1 cellular context compared by ENCODE assay signal in genomic region chr2:121659933-121660332, GRCh38.
A peak's percentile ranks its signal among the peaks of the same experiment; 100 is the strongest.
TF ChIP-seq lines count a peak whose summit lies in the region.

No MANE protein-coding gene starts in this region.

TF ChIP-seq in HepG2, 621 proteins besides CTCF, POLR2A, EP300 and RAD21 (continued from another document and continues in another):
- TF ChIP-seq MATR3 (CRISPR knock-in tag; IDR thresholded peaks at IDR 0.05) (no peak), PAWR (CRISPR knock-in tag; IDR thresholded peaks at IDR 0.05; ENCODE audit: borderline replicate concordance) (no peak), RAD51 (IDR thresholded peaks at IDR 0.05; ENCODE audit: borderline replicate concordance) (no peak), TOPORS (CRISPR knock-in tag; IDR thresholded peaks at IDR 0.05) (no peak), NFIC (IDR thresholded peaks at IDR 0.05; ENCODE audit: low read length) (no peak; the same call in 1 of the 2 replicates), ZBTB4 (CRISPR knock-in tag; IDR thresholded peaks at IDR 0.05; ENCODE audit: borderline replicate concordance) (no peak; the same call in 1 of the 2 replicates), DRAP1 (CRISPR knock-in tag; IDR thresholded peaks at IDR 0.05) (0 out of 2 replicates have a peak, but pooled peaks have one; percentile 19), ZNF451 (CRISPR knock-in tag; IDR thresholded peaks at IDR 0.05) (no peak), THAP8 (CRISPR knock-in tag; IDR thresholded peaks at IDR 0.05; ENCODE audit: borderline replicate concordance) (no peak), SYNCRIP (IDR thresholded peaks at IDR 0.05; ENCODE audit: insufficient read depth, low read depth, low read length) (no peak), ZNF773 (CRISPR knock-in tag; IDR thresholded peaks at IDR 0.05; ENCODE audit: borderline replicate concordance) (no peak), ZNF567 (CRISPR knock-in tag; IDR thresholded peaks at IDR 0.05; ENCODE audit: borderline replicate concordance) (no peak), GATAD2A (CRISPR knock-in tag; IDR thresholded peaks at IDR 0.05) (peak; percentile 67), ZIK1 (CRISPR knock-in tag; IDR thresholded peaks at IDR 0.05; ENCODE audit: borderline replicate concordance, low read depth) (no peak), MBD4 (IDR thresholded peaks at IDR 0.05; ENCODE audit: borderline replicate concordance, low read length) (no peak), SSRP1 (CRISPR knock-in tag; IDR thresholded peaks at IDR 0.05) (no peak), SMC3 (IDR thresholded peaks at IDR 0.05; ENCODE audit: low read length) (no peak), ZNF354B (CRISPR knock-in tag; IDR thresholded peaks at IDR 0.05) (no peak), NFE2L1 (CRISPR knock-in tag; IDR thresholded peaks at IDR 0.05; ENCODE audit: borderline replicate concordance) (no peak), RARG (CRISPR knock-in tag; IDR thresholded peaks at IDR 0.05; ENCODE audit: low read depth) (no peak), ZNF3 (CRISPR knock-in tag; IDR thresholded peaks at IDR 0.05) (no peak), SIX4 (CRISPR knock-in tag; IDR thresholded peaks at IDR 0.05) (no peak), ZNF326 (CRISPR knock-in tag; IDR thresholded peaks at IDR 0.05; ENCODE audit: borderline replicate concordance) (no peak), ZNF253 (CRISPR knock-in tag; IDR thresholded peaks at IDR 0.05; ENCODE audit: borderline replicate concordance) (no peak), HMGXB4 (CRISPR knock-in tag; IDR thresholded peaks at IDR 0.05; ENCODE audit: borderline replicate concordance in 1 of 2, low read depth in 1 of 2) (no peak), SIN3A (IDR thresholded peaks at IDR 0.05; ENCODE audit: borderline replicate concordance, low read depth, low read length) (no peak), ZNF282 (IDR thresholded peaks at IDR 0.05; ENCODE audit: partially characterized antibody) (no peak), POLR2AphosphoS2 (IDR thresholded peaks at IDR 0.05; ENCODE audit: low read depth, low read length) (no peak), ZNF713 (CRISPR knock-in tag; IDR thresholded peaks at IDR 0.05) (no peak), ZNF615 (CRISPR knock-in tag; IDR thresholded peaks at IDR 0.05; ENCODE audit: borderline replicate concordance) (no peak), SRSF9 (IDR thresholded peaks at IDR 0.05; ENCODE audit: borderline replicate concordance, insufficient read depth, low read depth, low read length, poor library complexity, severe bottlenecking) (no peak), ATF1 (CRISPR knock-in tag; IDR thresholded peaks at IDR 0.05) (no peak; the same call in 1 of the 2 replicates), DDIT3 (CRISPR knock-in tag; IDR thresholded peaks at IDR 0.05) (no peak), ATM (IDR thresholded peaks at IDR 0.05; ENCODE audit: borderline replicate concordance) (no peak), GMEB1 (CRISPR knock-in tag; IDR thresholded peaks at IDR 0.05; ENCODE audit: borderline replicate concordance) (no peak), BRD4 (CRISPR knock-in tag; IDR thresholded peaks at IDR 0.05) (no peak), GZF1 (CRISPR knock-in tag; IDR thresholded peaks at IDR 0.05) (no peak), MEIS1 (CRISPR knock-in tag; IDR thresholded peaks at IDR 0.05; ENCODE audit: borderline replicate concordance) (no peak), TCF7L2 (IDR thresholded peaks at IDR 0.05; ENCODE audit: low read depth, low read length) (no peak), ZBTB34 (CRISPR knock-in tag; IDR thresholded peaks at IDR 0.05) (no peak), ZNF142 (CRISPR knock-in tag; IDR thresholded peaks at IDR 0.05) (no peak), ZNF616 (CRISPR knock-in tag; IDR thresholded peaks at IDR 0.05; ENCODE audit: low read depth) (no peak), CREB3 (CRISPR knock-in tag; IDR thresholded peaks at IDR 0.05) (no peak), ZNF362 (CRISPR knock-in tag; IDR thresholded peaks at IDR 0.05; ENCODE audit: borderline replicate concordance) (peak; percentile 46; the same call in 1 of the 2 replicates), ELF4 (CRISPR knock-in tag; IDR thresholded peaks at IDR 0.05; ENCODE audit: borderline replicate concordance) (no peak), MAF1 (CRISPR knock-in tag; IDR thresholded peaks at IDR 0.05; ENCODE audit: borderline replicate concordance) (no peak), ZNF460 (CRISPR knock-in tag; IDR thresholded peaks at IDR 0.05; ENCODE audit: borderline replicate concordance) (no peak; the same call in 1 of the 2 replicates), ZNF430 (CRISPR knock-in tag; IDR thresholded peaks at IDR 0.05) (no peak), CENPT (CRISPR knock-in tag; IDR thresholded peaks at IDR 0.05; ENCODE audit: low read depth) (no peak), ZNF772 (CRISPR knock-in tag; IDR thresholded peaks at IDR 0.05) (no peak)
